1 cellular context compared by ENCODE assay signal in genomic region chr11:133064961-133065360, GRCh38.
TF ChIP-seq lines count a peak whose summit lies in the region.

No MANE protein-coding gene starts in this region.

TF ChIP-seq in H1, 55 proteins besides CTCF, POLR2A, EP300 and RAD21:
- no peak for TF ChIP-seq NANOG (IDR thresholded peaks at IDR 0.05; ENCODE audit: insufficient read depth, low read depth, low read length, poor library complexity, severe bottlenecking)
- TF ChIP-seq TCF12 (IDR thresholded peaks at IDR 0.05; ENCODE audit: low read depth, low read length) = no peak
- TF ChIP-seq E2F6 (IDR thresholded peaks at IDR 0.05) = no peak
- no peak for TF ChIP-seq ZNF274 (IDR thresholded peaks at IDR 0.05; ENCODE audit: borderline replicate concordance, extremely low read depth, low read length)
- TF ChIP-seq CREB1 (IDR thresholded peaks at IDR 0.05) = no peak
- TF ChIP-seq CTBP2 (IDR thresholded peaks at IDR 0.05; ENCODE audit: borderline replicate concordance, insufficient read depth, insufficient read length, low read length) = no peak
- TF ChIP-seq TAF1 (IDR thresholded peaks at IDR 0.05; ENCODE audit: low read depth, low read length) = no peak
- no peak for TF ChIP-seq PHF8 (conservative IDR thresholded peaks at IDR 0.05; ENCODE audit: low read depth, low read length)
- TF ChIP-seq ATF3 (IDR thresholded peaks at IDR 0.05; ENCODE audit: insufficient read depth, low read depth, low read length) = no peak
- TF ChIP-seq FOSL1 (IDR thresholded peaks at IDR 0.05; ENCODE audit: insufficient read depth, low read depth, low read length) = no peak
- TF ChIP-seq SIX5 (IDR thresholded peaks at IDR 0.05; ENCODE audit: low read depth, low read length) = no peak
- no peak for TF ChIP-seq USF2 (IDR thresholded peaks at IDR 0.05; ENCODE audit: low read length)
- TF ChIP-seq SP1 (IDR thresholded peaks at IDR 0.05; ENCODE audit: low read depth, low read length) = no peak
